ENCODE assay signal across 8 cellular contexts in the genomic region with DNA sequence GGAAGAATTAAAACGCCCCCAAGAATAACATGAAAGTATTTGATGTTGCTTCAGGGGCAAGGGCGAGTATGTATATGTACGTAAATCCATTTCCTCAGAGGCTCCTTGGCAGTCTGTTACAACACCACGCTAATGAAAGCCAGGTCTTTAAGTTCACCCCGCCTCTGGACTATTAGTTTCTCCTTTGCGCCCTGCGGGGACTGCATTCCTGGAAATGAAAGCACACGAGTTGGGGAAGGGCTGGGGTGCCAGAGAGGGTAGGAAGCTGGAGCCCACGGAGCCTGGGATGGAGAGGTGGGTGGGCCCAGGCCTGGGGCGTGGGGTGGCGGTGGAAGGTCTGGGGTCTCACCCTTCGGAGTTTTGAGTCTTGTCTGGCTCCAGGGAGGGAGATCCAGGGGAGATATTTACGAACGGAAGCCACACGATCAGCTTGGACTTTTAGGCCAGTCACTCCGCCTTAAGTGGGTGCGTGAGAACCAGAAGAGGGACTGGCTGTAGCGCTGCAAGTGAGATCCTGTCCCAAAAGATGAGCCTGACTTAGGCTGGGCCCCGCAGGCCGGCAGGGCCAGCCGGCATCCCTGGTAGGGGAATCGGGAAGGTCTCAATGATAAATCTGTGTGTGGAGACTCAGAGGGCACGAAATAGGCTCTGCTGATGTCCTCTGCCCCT. TPM values are rescaled to one million over a fixed set of nuclear protein-coding genes. Genes with fewer than 3 reads are reported as not detected.
DNase-seq lines count a peak whose midpoint lies in the region; ATAC-seq and TF ChIP-seq lines count a peak whose summit lies in the region.

No MANE protein-coding gene starts in this region.

- ATAC-seq in HG02884 (IDR thresholded peaks at IDR 0.05; ENCODE audit: unreplicated experiment), result no peak

- H3K36me3 Mint-ChIP-seq in activated T-cell treated with anti-CD3 and anti-CD28 coated beads, Interleukin-2, amount 50 U/mL, for 24 hours (ENCODE audit: low read depth), result peaks cover 12% of the 10 kb centered on the region
- H3K36me3 Mint-ChIP-seq in brain, result no peaks in the 10 kb centered on the region

- no peak for TF ChIP-seq POLR2A in testis (IDR thresholded peaks at IDR 0.05)
- TF ChIP-seq POLR2A in erythroblast (IDR thresholded peaks at IDR 0.05; ENCODE audit: low read length), result no peak

- 28 to 39% methylated on average over 23 of the region's 23 CpGs for WGBS in testis, 2 donors

- no peak for DNase-seq in activated T-cell treated with anti-CD3 and anti-CD28 coated beads, Interleukin-2, amount 50 U/mL, for 24 hours
- DNase-seq in activated T-cell treated with anti-CD3 and anti-CD28 coated beads, Interleukin-2, amount 50 U/mL, for 48 hours, result no peak
- DNase-seq in testis (no peak), MV-4-11 (lab: John Stamatoyannopoulos, UW) (no peak), erythroblast (lab: John Stamatoyannopoulos, UW) (no peak)

- peak overlapping the region; percentile 85 to 91 for H3K4me3 ChIP-seq in testis

- peaks cover 3% of the 10 kb centered on the region for H3K4me1 ChIP-seq in testis

- H3K4me3 Mint-ChIP-seq in activated T-cell treated with anti-CD3 and anti-CD28 coated beads, Interleukin-2, amount 50 U/mL, for 24 hours, result peak overlapping the region; percentile 90
- peak overlapping the region; percentile 48 to 81 (median 76) for H3K4me3 Mint-ChIP-seq in brain

- H3K27ac ChIP-seq in layer of hippocampus (ENCODE audit: low read depth, low read length) (peak overlapping the region; percentile 54), testis (peak overlapping the region; percentile 96 to 98)

- no peaks in the 10 kb centered on the region for H3K9me3 Mint-ChIP-seq in activated T-cell treated with anti-CD3 and anti-CD28 coated beads, Interleukin-2, amount 50 U/mL, for 24 hours
- H3K9me3 Mint-ChIP-seq in brain, result peaks cover 0 to 3% (median 0%) of the 10 kb centered on the region in 5 experiments

- H3K27me3 ChIP-seq in layer of hippocampus (ENCODE audit: control insufficient read depth, insufficient read depth, low read length) (no peaks in the 10 kb centered on the region), testis (no peaks in the 10 kb centered on the region)

- peak overlapping the region; percentile 75 for H3K27ac Mint-ChIP-seq in activated T-cell treated with anti-CD3 and anti-CD28 coated beads, Interleukin-2, amount 50 U/mL, for 24 hours
- peak overlapping the region in 4 of 5 experiments; percentile 65 to 82 (median 72) for H3K27ac Mint-ChIP-seq in brain

- no peaks in the 10 kb centered on the region for H3K36me3 ChIP-seq in testis (ENCODE audit: low read depth, missing control alignments)

- peaks cover 25% of the 10 kb centered on the region for H3K4me1 Mint-ChIP-seq in activated T-cell treated with anti-CD3 and anti-CD28 coated beads, Interleukin-2, amount 50 U/mL, for 24 hours (ENCODE audit: low read depth)
- peaks cover 42% of the 10 kb centered on the region for H3K4me1 Mint-ChIP-seq in brain

- intact Hi-C loops in testis (cut with DNase I; ENCODE audit: low total_unique reads), result no loop called here

- H3K27me3 Mint-ChIP-seq in activated T-cell treated with anti-CD3 and anti-CD28 coated beads, Interleukin-2, amount 50 U/mL, for 24 hours, result no peaks in the 10 kb centered on the region
- no peaks in the 10 kb centered on the region for H3K27me3 Mint-ChIP-seq in brain

- H3K9me3 ChIP-seq in testis, result no peaks in the 10 kb centered on the region

- TF ChIP-seq CTCF in brain (conservative IDR thresholded peaks at IDR 0.05) (no peak), testis (IDR thresholded peaks at IDR 0.05) (no peak)

RNA-seq across cellular contexts. Expression of a gene that starts 1.6 kb away (rescaled TPM):
- polyA plus RNA-seq in brain (ENCODE audit: insufficient read depth, low read depth, low replicate concordance), result 6.3 TPM
- total RNA-seq in testis, result 10 to 100 TPM; 15.0 to 23.0 TPM
- polyA plus RNA-seq in testis (ENCODE audit: insufficient read depth, low read depth, low replicate concordance), result 10.7 TPM
